8 cellular contexts compared by ENCODE assay signal in the genomic region with DNA sequence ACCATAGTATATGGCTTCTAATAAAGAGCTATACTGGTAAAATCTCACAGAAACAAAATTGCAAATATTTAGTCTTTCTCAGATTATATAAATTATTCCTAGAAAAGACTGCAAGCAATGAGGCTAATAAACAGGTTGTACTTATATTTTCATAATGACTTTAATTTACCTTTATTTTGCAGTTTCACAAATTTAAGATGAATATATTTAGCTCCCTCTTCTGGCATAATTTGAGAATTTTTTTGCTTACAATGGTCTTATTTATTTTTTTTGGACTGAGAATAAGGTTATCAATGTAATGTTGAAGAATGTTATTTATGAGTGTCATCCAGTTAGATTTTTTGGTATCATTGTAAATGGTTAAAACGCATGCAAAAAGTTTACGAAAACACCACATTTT. TPM values are rescaled to one million over a fixed set of nuclear protein-coding genes. Genes with fewer than 3 reads are reported as not detected.
DNase-seq lines count a peak whose midpoint lies in the region; FAIRE-seq and TF ChIP-seq lines count a peak whose summit lies in the region.

No MANE protein-coding gene starts in this region.

- no peaks in the 10 kb centered on the region; the same call in 1 of the 2 replicates for H3K27me3 Mint-ChIP-seq in HFFc6 (ENCODE audit: insufficient read depth)
- no peaks in the 10 kb centered on the region for H3K27me3 Mint-ChIP-seq in astrocyte (ENCODE audit: low read depth, unreplicated experiment)
- no peaks in the 10 kb centered on the region for H3K27me3 Mint-ChIP-seq in mesothelial cell of epicardium (ENCODE audit: low read depth)

- H3K27ac Mint-ChIP-seq in HFFc6 (no peak overlapping the region), astrocyte (ENCODE audit: unreplicated experiment) (no peak overlapping the region), mesothelial cell of epicardium (no peak overlapping the region)

- peaks cover 8% of the 10 kb centered on the region for H4K20me1 ChIP-seq in astrocyte (ENCODE audit: insufficient read depth, low read length)

- no peaks in the 10 kb centered on the region for H3K9me3 Mint-ChIP-seq in HFFc6
- peaks cover 3% of the 10 kb centered on the region for H3K9me3 Mint-ChIP-seq in astrocyte (ENCODE audit: unreplicated experiment)
- no peaks in the 10 kb centered on the region for H3K9me3 Mint-ChIP-seq in mesothelial cell of epicardium

- H3K9ac ChIP-seq in astrocyte (ENCODE audit: low read length) = no peak overlapping the region

- H3K27ac ChIP-seq in astrocyte (ENCODE audit: low read depth, low read length) = no peak overlapping the region

- no peak overlapping the region for H2AFZ ChIP-seq in astrocyte (ENCODE audit: low read depth, low read length)

- no peaks in the 10 kb centered on the region for H3K27me3 ChIP-seq in astrocyte (ENCODE audit: insufficient read depth, low read length)

- H3K79me2 ChIP-seq in astrocyte (ENCODE audit: insufficient read depth, low read length) = no peaks in the 10 kb centered on the region

- TF ChIP-seq CTCF in HFFc6 (IDR thresholded peaks at IDR 0.05) = peak; percentile 75
- TF ChIP-seq CTCF in astrocyte (IDR thresholded peaks at IDR 0.05; ENCODE audit: insufficient read depth, low read depth, low read length) = peak; percentile 18
- peak; percentile 66 for TF ChIP-seq CTCF in mesothelial cell of epicardium (IDR thresholded peaks at IDR 0.05; ENCODE audit: unreplicated experiment)

- H3K4me1 ChIP-seq in astrocyte (ENCODE audit: insufficient read depth, low read length) = peaks cover 7% of the 10 kb centered on the region

- no peaks in the 10 kb centered on the region for H3K36me3 ChIP-seq in astrocyte (ENCODE audit: insufficient read depth, low read length)

- H3K36me3 Mint-ChIP-seq in HFFc6 (ENCODE audit: low read depth) = peaks cover 19% of the 10 kb centered on the region
- H3K36me3 Mint-ChIP-seq in astrocyte (ENCODE audit: low read depth, unreplicated experiment) = peaks cover 3% of the 10 kb centered on the region
- H3K36me3 Mint-ChIP-seq in mesothelial cell of epicardium = peaks cover 13% of the 10 kb centered on the region

- no peak overlapping the region for H3K4me2 ChIP-seq in astrocyte (ENCODE audit: low read length)

- peak; percentile 40 for DNase-seq in CD1c-positive myeloid dendritic cell (ENCODE audit: extremely low spot score)
- no peak for DNase-seq in HFFc6
- no peak for DNase-seq in astrocyte (ENCODE audit: low read depth)
- DNase-seq in mesothelial cell of epicardium (ENCODE audit: low spot score in 2 of 2, unreplicated experiment in 2 of 2) = no peak
- no peak for DNase-seq in activated effector memory CD4-positive, alpha-beta T cell treated with anti-CD3 and anti-CD28 coated beads, Interleukin-2, amount 50 U/mL, for 16 hours
- no peak for DNase-seq in D341Med (ENCODE audit: low spot score)
- no peak for DNase-seq in NCI-H2029 (lab: John Stamatoyannopoulos, UW)
- DNase-seq in iPS-NIHi11 (ENCODE audit: low spot score) = no peak

- no peaks in the 10 kb centered on the region for H3K9me3 ChIP-seq in astrocyte (ENCODE audit: insufficient read depth, low read depth, low read length)

- no peak overlapping the region for H3K4me3 Mint-ChIP-seq in HFFc6
- no peak overlapping the region for H3K4me3 Mint-ChIP-seq in astrocyte (ENCODE audit: unreplicated experiment)
- H3K4me3 Mint-ChIP-seq in mesothelial cell of epicardium = no peak overlapping the region

- no peak for FAIRE-seq in astrocyte (lab: Jason Lieb, UNC)

- H3K4me1 Mint-ChIP-seq in HFFc6 (ENCODE audit: low read depth) (peaks cover 75% of the 10 kb centered on the region), astrocyte (ENCODE audit: low read depth, unreplicated experiment) (peaks cover 11% of the 10 kb centered on the region), mesothelial cell of epicardium (peaks cover 51% of the 10 kb centered on the region)

- no peak overlapping the region for H3K4me3 ChIP-seq in astrocyte (ENCODE audit: insufficient read depth, low read depth, low read length)

RNA-seq across cellular contexts. Expression of a gene that starts 56.7 kb away (rescaled TPM):
- 10 to 100 TPM; 19.6 to 26.4 (median 22.4) TPM for total RNA-seq in HFFc6 (2021; fragmentation: NEBNext Ultra II Directional; extraction: Animal tissue kit (Norgen Biotek cat#: 25700))
- 21.8 and 25.7 TPM in 2 replicates for total RNA-seq in astrocyte
- total RNA-seq in mesothelial cell of epicardium = 77.3 to 80.4 TPM (median 79.0 TPM) in 3 replicates

Comparison
In these comparisons a context has a peak if more than half of its experiments do, and no peak if none do; other contexts are left out.
1. CTCF ChIP-seq: peak in every context shown above with its lines; median percentile 75 in HFFc6; 66 in mesothelial cell of epicardium; 18 in astrocyte.